ENCODE assay signal across 1 cellular context in the genomic region with DNA sequence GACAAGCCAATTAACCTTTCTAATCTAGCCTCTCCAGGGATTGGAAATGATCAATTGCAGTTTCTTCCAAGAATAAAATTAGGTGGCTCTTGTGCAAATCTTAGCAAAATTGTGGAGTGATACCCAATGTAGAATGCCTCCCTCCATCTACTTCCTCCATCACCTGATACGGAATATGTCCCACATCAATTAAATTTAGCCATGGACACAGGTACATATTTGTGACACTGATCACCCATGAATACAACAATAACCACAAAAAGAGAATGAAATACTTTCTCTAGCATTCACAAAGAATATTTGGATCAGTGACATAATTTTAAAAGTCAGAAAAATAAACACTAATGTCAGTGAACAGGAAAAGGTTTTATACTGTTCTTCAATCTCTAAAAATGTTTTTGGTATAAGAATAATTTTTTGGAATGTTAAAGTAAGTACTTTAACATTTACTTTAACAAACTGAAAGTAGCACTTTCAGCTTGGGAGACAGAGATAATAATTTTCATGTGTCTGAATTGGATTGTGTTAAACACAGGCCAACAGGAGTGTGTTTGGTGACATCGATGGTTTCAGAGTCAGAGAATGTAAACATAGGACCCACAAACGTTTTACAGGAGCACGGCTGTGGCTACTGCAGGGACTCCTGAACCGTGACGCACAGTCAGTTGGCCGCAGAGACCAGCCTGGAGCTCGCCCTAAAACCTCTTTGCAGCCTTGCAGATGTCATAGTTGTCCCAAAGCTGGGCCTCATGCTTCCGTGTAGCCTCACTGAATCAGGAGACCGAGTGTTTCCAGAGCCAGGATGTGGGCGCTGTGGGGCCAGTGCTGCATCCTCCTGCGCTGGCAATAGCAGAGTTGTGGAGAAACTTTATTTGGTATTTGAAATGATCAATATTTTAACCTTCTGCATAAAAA.
A peak's percentile ranks its signal among the peaks of the same experiment; 100 is the strongest.
TF ChIP-seq lines count a peak whose summit lies in the region.

No MANE protein-coding gene starts in this region.

TF ChIP-seq in HEK293, 187 proteins besides CTCF, POLR2A, EP300 and RAD21 (continued from another document and continues in another):
- TF ChIP-seq, protein P1, sequence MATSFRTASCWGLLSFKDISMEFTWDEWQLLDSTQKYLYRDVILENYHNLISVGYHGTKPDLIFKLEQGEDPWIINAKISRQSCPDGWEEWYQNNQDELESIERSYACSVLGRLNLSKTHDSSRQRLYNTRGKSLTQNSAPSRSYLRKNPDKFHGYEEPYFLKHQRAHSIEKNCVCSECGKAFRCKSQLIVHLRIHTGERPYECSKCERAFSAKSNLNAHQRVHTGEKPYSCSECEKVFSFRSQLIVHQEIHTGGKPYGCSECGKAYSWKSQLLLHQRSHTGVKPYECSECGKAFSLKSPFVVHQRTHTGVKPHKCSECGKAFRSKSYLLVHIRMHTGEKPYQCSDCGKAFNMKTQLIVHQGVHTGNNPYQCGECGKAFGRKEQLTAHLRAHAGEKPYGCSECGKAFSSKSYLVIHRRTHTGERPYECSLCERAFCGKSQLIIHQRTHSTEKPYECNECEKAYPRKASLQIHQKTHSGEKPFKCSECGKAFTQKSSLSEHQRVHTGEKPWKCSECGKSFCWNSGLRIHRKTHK (tag by site-specific recombination; IDR thresholded peaks at IDR 0.05): no peak
- TF ChIP-seq GLI2 (tag by site-specific recombination; IDR thresholded peaks at IDR 0.05; ENCODE audit: borderline replicate concordance, low read depth): no peak
- no peak for TF ChIP-seq ZNF658 (tag by site-specific recombination; IDR thresholded peaks at IDR 0.05)
- no peak for TF ChIP-seq ZNF16 (tag by site-specific recombination; IDR thresholded peaks at IDR 0.05; ENCODE audit: low read depth)
- TF ChIP-seq, protein P2, sequence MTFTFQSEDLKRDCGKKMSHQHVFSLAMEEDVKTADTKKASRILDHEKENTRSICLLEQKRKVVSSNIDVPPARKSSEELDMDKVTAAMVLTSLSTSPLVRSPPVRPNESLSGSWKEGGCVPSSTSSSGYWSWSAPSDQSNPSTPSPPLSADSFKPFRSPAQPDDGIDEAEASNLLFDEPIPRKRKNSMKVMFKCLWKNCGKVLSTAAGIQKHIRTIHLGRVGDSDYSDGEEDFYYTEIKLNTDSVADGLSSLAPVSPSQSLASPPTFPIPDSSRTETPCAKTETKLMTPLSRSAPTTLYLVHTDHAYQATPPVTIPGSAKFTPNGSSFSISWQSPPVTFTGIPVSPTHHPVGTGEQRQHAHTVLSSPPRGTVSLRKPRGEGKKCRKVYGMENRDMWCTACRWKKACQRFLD (tag by site-specific recombination; IDR thresholded peaks at IDR 0.05): no peak
- TF ChIP-seq, protein P3, sequence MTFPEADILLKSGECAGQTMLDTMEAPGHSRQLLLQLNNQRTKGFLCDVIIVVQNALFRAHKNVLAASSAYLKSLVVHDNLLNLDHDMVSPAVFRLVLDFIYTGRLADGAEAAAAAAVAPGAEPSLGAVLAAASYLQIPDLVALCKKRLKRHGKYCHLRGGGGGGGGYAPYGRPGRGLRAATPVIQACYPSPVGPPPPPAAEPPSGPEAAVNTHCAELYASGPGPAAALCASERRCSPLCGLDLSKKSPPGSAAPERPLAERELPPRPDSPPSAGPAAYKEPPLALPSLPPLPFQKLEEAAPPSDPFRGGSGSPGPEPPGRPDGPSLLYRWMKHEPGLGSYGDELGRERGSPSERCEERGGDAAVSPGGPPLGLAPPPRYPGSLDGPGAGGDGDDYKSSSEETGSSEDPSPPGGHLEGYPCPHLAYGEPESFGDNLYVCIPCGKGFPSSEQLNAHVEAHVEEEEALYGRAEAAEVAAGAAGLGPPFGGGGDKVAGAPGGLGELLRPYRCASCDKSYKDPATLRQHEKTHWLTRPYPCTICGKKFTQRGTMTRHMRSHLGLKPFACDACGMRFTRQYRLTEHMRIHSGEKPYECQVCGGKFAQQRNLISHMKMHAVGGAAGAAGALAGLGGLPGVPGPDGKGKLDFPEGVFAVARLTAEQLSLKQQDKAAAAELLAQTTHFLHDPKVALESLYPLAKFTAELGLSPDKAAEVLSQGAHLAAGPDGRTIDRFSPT (tag by site-specific recombination; IDR thresholded peaks at IDR 0.05): no peak
- peak; percentile 72; the same call in 1 of the 2 replicates for TF ChIP-seq ZNF548 (tag by site-specific recombination; IDR thresholded peaks at IDR 0.05)
- no peak for TF ChIP-seq ZNF211 (tag by site-specific recombination; IDR thresholded peaks at IDR 0.05; ENCODE audit: low read depth)
- no peak for TF ChIP-seq ZNF530 (tag by site-specific recombination; IDR thresholded peaks at IDR 0.05; ENCODE audit: low read depth)
- no peak for TF ChIP-seq ZNF155 (tag by site-specific recombination; IDR thresholded peaks at IDR 0.05)
- no peak for TF ChIP-seq SP3 (tag by site-specific recombination; IDR thresholded peaks at IDR 0.05)
- TF ChIP-seq, protein P4, sequence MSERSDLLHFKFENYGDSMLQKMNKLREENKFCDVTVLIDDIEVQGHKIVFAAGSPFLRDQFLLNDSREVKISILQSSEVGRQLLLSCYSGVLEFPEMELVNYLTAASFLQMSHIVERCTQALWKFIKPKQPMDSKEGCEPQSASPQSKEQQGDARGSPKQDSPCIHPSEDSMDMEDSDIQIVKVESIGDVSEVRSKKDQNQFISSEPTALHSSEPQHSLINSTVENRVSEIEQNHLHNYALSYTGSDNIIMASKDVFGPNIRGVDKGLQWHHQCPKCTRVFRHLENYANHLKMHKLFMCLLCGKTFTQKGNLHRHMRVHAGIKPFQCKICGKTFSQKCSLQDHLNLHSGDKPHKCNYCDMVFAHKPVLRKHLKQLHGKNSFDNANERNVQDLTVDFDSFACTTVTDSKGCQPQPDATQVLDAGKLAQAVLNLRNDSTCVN (tag by site-specific recombination; optimal IDR thresholded peaks at IDR 0.05): no peak
- TF ChIP-seq, protein P5, sequence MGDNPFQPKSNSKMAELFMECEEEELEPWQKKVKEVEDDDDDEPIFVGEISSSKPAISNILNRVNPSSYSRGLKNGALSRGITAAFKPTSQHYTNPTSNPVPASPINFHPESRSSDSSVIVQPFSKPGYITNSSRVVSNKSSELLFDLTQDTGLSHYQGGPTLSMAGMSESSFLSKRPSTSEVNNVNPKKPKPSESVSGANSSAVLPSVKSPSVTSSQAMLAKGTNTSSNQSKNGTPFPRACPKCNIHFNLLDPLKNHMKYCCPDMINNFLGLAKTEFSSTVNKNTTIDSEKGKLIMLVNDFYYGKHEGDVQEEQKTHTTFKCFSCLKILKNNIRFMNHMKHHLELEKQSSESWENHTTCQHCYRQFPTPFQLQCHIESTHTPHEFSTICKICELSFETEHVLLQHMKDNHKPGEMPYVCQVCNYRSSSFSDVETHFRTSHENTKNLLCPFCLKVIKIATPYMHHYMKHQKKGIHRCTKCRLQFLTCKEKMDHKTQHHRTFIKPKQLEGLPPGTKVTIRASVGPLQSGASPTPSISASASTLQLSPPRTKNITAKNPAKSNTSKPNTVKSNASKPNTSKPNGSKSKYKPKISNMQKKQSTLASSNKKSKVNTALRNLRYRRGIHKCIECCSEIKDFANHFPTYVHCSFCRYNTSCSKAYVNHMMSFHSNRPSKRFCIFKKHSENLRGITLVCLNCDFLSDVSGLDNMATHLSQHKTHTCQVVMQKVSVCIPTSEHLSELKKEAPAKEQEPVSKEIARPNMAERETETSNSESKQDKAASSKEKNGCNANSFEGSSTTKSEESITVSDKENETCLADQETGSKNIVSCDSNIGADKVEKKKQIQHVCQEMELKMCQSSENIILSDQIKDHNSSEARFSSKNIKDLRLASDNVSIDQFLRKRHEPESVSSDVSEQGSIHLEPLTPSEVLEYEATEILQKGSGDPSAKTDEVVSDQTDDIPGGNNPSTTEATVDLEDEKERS (tag by site-specific recombination; IDR thresholded peaks at IDR 0.05): no peak
- TF ChIP-seq HOXA7 (CRISPR knock-in tag; IDR thresholded peaks at IDR 0.05; ENCODE audit: borderline replicate concordance): no peak
- peak; percentile 85 for TF ChIP-seq ZNF629 (tag by site-specific recombination; IDR thresholded peaks at IDR 0.05)
- TF ChIP-seq ZNF184 (tag by site-specific recombination; IDR thresholded peaks at IDR 0.05): no peak
- TF ChIP-seq, protein P6, sequence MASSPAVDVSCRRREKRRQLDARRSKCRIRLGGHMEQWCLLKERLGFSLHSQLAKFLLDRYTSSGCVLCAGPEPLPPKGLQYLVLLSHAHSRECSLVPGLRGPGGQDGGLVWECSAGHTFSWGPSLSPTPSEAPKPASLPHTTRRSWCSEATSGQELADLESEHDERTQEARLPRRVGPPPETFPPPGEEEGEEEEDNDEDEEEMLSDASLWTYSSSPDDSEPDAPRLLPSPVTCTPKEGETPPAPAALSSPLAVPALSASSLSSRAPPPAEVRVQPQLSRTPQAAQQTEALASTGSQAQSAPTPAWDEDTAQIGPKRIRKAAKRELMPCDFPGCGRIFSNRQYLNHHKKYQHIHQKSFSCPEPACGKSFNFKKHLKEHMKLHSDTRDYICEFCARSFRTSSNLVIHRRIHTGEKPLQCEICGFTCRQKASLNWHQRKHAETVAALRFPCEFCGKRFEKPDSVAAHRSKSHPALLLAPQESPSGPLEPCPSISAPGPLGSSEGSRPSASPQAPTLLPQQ (tag by site-specific recombination; IDR thresholded peaks at IDR 0.05): peak; percentile 83
- no peak for TF ChIP-seq ZNF366 (tag by site-specific recombination; conservative IDR thresholded peaks at IDR 0.05)
- no peak for TF ChIP-seq SCRT1 (tag by site-specific recombination; IDR thresholded peaks at IDR 0.05; ENCODE audit: borderline replicate concordance)
- TF ChIP-seq ZNF324 (tag by site-specific recombination; IDR thresholded peaks at IDR 0.05): no peak
- TF ChIP-seq ZNF2 (tag by site-specific recombination; IDR thresholded peaks at IDR 0.05): peak; percentile 47; the same call in 1 of the 2 replicates
- TF ChIP-seq ZNF514 (tag by site-specific recombination; IDR thresholded peaks at IDR 0.05): no peak
- no peak for TF ChIP-seq ZNF544 (tag by site-specific recombination; IDR thresholded peaks at IDR 0.05)
- TF ChIP-seq ZNF654 (tag by site-specific recombination; IDR thresholded peaks at IDR 0.05; ENCODE audit: low read depth): no peak; the same call in 1 of the 2 replicates
- TF ChIP-seq ZNF792 (tag by site-specific recombination; IDR thresholded peaks at IDR 0.05): no peak
- no peak for TF ChIP-seq ZNF404 (tag by site-specific recombination; IDR thresholded peaks at IDR 0.05)
- no peak for TF ChIP-seq ZNF549 (tag by site-specific recombination; IDR thresholded peaks at IDR 0.05)
- TF ChIP-seq, protein P7, sequence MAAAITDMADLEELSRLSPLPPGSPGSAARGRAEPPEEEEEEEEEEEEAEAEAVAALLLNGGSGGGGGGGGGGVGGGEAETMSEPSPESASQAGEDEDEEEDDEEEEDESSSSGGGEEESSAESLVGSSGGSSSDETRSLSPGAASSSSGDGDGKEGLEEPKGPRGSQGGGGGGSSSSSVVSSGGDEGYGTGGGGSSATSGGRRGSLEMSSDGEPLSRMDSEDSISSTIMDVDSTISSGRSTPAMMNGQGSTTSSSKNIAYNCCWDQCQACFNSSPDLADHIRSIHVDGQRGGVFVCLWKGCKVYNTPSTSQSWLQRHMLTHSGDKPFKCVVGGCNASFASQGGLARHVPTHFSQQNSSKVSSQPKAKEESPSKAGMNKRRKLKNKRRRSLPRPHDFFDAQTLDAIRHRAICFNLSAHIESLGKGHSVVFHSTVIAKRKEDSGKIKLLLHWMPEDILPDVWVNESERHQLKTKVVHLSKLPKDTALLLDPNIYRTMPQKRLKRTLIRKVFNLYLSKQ (tag by site-specific recombination; IDR thresholded peaks at IDR 0.05; ENCODE audit: borderline replicate concordance): no peak
- no peak for TF ChIP-seq ZNF473 (tag by site-specific recombination; IDR thresholded peaks at IDR 0.05)
- TF ChIP-seq TRIM28 (IDR thresholded peaks at IDR 0.05; ENCODE audit: borderline replicate concordance, low read length): peak; percentile 91
- no peak for TF ChIP-seq ZNF707 (tag by site-specific recombination; IDR thresholded peaks at IDR 0.05)
- TF ChIP-seq ZIC2 (tag by site-specific recombination; IDR thresholded peaks at IDR 0.05): no peak
- TF ChIP-seq, protein P8, sequence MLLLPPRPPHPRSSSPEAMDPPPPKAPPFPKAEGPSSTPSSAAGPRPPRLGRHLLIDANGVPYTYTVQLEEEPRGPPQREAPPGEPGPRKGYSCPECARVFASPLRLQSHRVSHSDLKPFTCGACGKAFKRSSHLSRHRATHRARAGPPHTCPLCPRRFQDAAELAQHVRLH (tag by site-specific recombination; IDR thresholded peaks at IDR 0.05): no peak
- TF ChIP-seq ZSCAN23 (tag by site-specific recombination; IDR thresholded peaks at IDR 0.05): no peak
- TF ChIP-seq, protein P9, sequence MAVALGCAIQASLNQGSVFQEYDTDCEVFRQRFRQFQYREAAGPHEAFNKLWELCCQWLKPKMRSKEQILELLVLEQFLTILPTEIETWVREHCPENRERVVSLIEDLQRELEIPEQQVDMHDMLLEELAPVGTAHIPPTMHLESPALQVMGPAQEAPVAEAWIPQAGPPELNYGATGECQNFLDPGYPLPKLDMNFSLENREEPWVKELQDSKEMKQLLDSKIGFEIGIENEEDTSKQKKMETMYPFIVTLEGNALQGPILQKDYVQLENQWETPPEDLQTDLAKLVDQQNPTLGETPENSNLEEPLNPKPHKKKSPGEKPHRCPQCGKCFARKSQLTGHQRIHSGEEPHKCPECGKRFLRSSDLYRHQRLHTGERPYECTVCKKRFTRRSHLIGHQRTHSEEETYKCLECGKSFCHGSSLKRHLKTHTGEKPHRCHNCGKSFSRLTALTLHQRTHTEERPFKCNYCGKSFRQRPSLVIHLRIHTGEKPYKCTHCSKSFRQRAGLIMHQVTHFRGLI (tag by site-specific recombination; IDR thresholded peaks at IDR 0.05): peak; percentile 88
- no peak for TF ChIP-seq ZNF843 (tag by site-specific recombination; IDR thresholded peaks at IDR 0.05)
- TF ChIP-seq ZNF768 (tag by site-specific recombination; IDR thresholded peaks at IDR 0.05): no peak
- TF ChIP-seq ZNF701 (tag by site-specific recombination; IDR thresholded peaks at IDR 0.05): no peak
- no peak for TF ChIP-seq ZNF24 (tag by site-specific recombination; IDR thresholded peaks at IDR 0.05)
- no peak for TF ChIP-seq ZNF146 (tag by site-specific recombination; IDR thresholded peaks at IDR 0.05)
- TF ChIP-seq, protein P10, sequence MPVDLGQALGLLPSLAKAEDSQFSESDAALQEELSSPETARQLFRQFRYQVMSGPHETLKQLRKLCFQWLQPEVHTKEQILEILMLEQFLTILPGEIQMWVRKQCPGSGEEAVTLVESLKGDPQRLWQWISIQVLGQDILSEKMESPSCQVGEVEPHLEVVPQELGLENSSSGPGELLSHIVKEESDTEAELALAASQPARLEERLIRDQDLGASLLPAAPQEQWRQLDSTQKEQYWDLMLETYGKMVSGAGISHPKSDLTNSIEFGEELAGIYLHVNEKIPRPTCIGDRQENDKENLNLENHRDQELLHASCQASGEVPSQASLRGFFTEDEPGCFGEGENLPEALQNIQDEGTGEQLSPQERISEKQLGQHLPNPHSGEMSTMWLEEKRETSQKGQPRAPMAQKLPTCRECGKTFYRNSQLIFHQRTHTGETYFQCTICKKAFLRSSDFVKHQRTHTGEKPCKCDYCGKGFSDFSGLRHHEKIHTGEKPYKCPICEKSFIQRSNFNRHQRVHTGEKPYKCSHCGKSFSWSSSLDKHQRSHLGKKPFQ (tag by site-specific recombination; IDR thresholded peaks at IDR 0.05): no peak
- peak; percentile 93 for TF ChIP-seq ZNF10 (tag by site-specific recombination; IDR thresholded peaks at IDR 0.05)
- no peak for TF ChIP-seq KLF8 (tag by site-specific recombination; IDR thresholded peaks at IDR 0.05)
- TF ChIP-seq ZFP41 (tag by site-specific recombination; IDR thresholded peaks at IDR 0.05; ENCODE audit: borderline replicate concordance): no peak
- TF ChIP-seq ZBTB21 (tag by site-specific recombination; IDR thresholded peaks at IDR 0.05): peak; percentile 51; the same call in 1 of the 2 replicates
- no peak for TF ChIP-seq ZNF311 (tag by site-specific recombination; IDR thresholded peaks at IDR 0.05; ENCODE audit: borderline replicate concordance)
- no peak for TF ChIP-seq HOXD13 (CRISPR knock-in tag; IDR thresholded peaks at IDR 0.05; ENCODE audit: borderline replicate concordance)
- no peak for TF ChIP-seq ZNF19 (tag by site-specific recombination; IDR thresholded peaks at IDR 0.05; ENCODE audit: low read depth)
- TF ChIP-seq SP2 (tag by site-specific recombination; IDR thresholded peaks at IDR 0.05): no peak
